ENCODE assay signal across 16 cellular contexts in the genomic region with DNA sequence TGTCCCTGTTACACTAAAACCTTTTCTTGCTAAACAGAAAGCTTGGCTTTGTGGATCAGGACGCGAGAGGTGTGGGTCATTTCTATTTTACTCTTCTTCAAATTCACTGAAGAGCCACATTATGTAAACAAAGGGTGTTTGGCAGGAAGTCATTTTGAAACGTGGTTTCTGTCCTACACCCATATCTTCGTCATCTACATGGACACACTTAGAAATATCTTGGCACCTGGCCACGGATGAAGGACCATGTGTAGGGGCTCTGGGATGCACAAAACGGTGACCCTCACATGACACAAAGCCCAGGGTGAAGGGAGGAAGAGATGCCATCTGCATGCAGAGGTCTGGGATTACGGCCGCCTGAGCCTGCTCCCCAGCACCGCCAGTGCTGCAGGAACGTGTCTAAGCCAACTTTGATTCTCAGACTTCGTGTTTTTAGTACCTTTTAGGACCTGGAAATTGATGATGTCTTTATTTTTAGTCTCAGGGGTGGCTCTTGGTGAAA.
DNase-seq lines count a peak whose midpoint lies in the region; ATAC-seq, FAIRE-seq and TF ChIP-seq lines count a peak whose summit lies in the region.
"Had no signal": no experiment of that assay in that cellular context is flagged by ENCODE, and none has a peak within 500 bp of the region (broad histone marks: within the 10 kb centered on the region; RNA-seq: fewer than 3 reads in every experiment).

No MANE protein-coding gene starts in this region.

- H3K27me3 ChIP-seq in breast epithelium (no peaks in the 10 kb centered on the region), bronchial epithelial cell (ENCODE audit: control insufficient read depth, insufficient read depth, low read length) (no peaks in the 10 kb centered on the region), transverse colon (no peaks in the 10 kb centered on the region)

- POLR2A ChIA-PET in MCF 10A (lab: Yijun Ruan, JAX): interaction anchor here (0.7 to 1.9 kb wide), 9 partner anchors 7 to 407 kb away, joined by 3 to 12 read pairs (median 5); no protein-coding TSS in a partner anchor
- POLR2A ChIA-PET in RWPE1 (lab: Yijun Ruan, JAX; ENCODE audit: low non-redundant PET): no interaction called here

- H3K9me3 ChIP-seq in breast epithelium (no peaks in the 10 kb centered on the region), transverse colon (no peaks in the 10 kb centered on the region)
- H3K9me3 ChIP-seq: mucosa of descending colon, psoas muscle had no signal

- DNase-seq in MCF 10A (ENCODE audit: unreplicated experiment): peak; percentile 41
- no peak for DNase-seq in breast epithelium (ENCODE audit: low spot score in 2 of 2)
- DNase-seq in RWPE1 (ENCODE audit: low spot score): no peak
- DNase-seq in bronchial epithelial cell (ENCODE audit: low read depth): peak; percentile 23
- peak; percentile 5 for DNase-seq in transverse colon
- DNase-seq in activated effector memory CD4-positive, alpha-beta T cell treated with anti-CD3 and anti-CD28 coated beads, Interleukin-2, amount 50 U/mL, for 16 hours: no peak
- no peak for DNase-seq in G401 (ENCODE audit: low spot score)
- DNase-seq: activated B cell treated with CpG ODN at 0.5 μM for 24 hours; activated gamma-delta T cell; Karpas-422; NCI-H446 treated with DMSO at 0.1 percent for 48 hours; stimulated activated naive B cell treated with anti-CD40 and anti-IgM and Interleukin-4, amounts not matched to agents 10 μg/mL and 1 μg/mL and 100 μg/mL, for 72 hours had no signal

- H3K4me1 Mint-ChIP-seq in MCF 10A (ENCODE audit: insufficient read depth, unreplicated experiment): peaks cover 28% of the 10 kb centered on the region

- no peak for FAIRE-seq in bronchial epithelial cell (lab: Jason Lieb, UNC)

- TF ChIP-seq CTCF in MCF 10A (IDR thresholded peaks at IDR 0.05; ENCODE audit: unreplicated experiment): no peak
- TF ChIP-seq CTCF in breast epithelium (IDR thresholded peaks at IDR 0.05): no peak
- TF ChIP-seq CTCF in RWPE1 (conservative IDR thresholded peaks at IDR 0.05; ENCODE audit: low read depth): no peak
- no peak for TF ChIP-seq CTCF in bronchial epithelial cell (IDR thresholded peaks at IDR 0.05; ENCODE audit: insufficient read depth, low read length, severe bottlenecking)
- no peak for TF ChIP-seq CTCF in transverse colon (IDR thresholded peaks at IDR 0.05)

- TF ChIP-seq POLR2A in breast epithelium (IDR thresholded peaks at IDR 0.05): no peak
- no peak for TF ChIP-seq POLR2A in transverse colon (IDR thresholded peaks at IDR 0.05)

- H3K36me3 Mint-ChIP-seq in MCF 10A (ENCODE audit: insufficient read depth, unreplicated experiment): peaks cover 9% of the 10 kb centered on the region

- no peaks in the 10 kb centered on the region for H3K9me3 Mint-ChIP-seq in MCF 10A (ENCODE audit: unreplicated experiment)
- H3K9me3 Mint-ChIP-seq: activated B cell treated with CpG ODN at 0.5 μM for 24 hours had no signal

- no peaks in the 10 kb centered on the region for H3K27me3 Mint-ChIP-seq in MCF 10A (ENCODE audit: insufficient read depth, unreplicated experiment)
- H3K27me3 Mint-ChIP-seq: activated B cell treated with CpG ODN at 0.5 μM for 24 hours; stimulated activated naive B cell treated with anti-CD40 and anti-IgM and Interleukin-4, amounts not matched to agents 10 μg/mL and 1 μg/mL and 100 μg/mL, for 72 hours had no signal

- H3K27ac Mint-ChIP-seq in MCF 10A (ENCODE audit: low read depth, unreplicated experiment): peak overlapping the region; percentile 66
- H3K27ac Mint-ChIP-seq: activated B cell treated with CpG ODN at 0.5 μM for 24 hours; stimulated activated naive B cell treated with anti-CD40 and anti-IgM and Interleukin-4, amounts not matched to agents 10 μg/mL and 1 μg/mL and 100 μg/mL, for 72 hours had no signal

- TF ChIP-seq EP300 in transverse colon (IDR thresholded peaks at IDR 0.05; ENCODE audit: low read depth): no peak

- H3K36me3 ChIP-seq in breast epithelium (no peaks in the 10 kb centered on the region), bronchial epithelial cell (ENCODE audit: control insufficient read depth, insufficient read depth, low read length) (peaks cover 5% of the 10 kb centered on the region), transverse colon (no peaks in the 10 kb centered on the region)

- CTCF ChIA-PET in MCF 10A (lab: Yijun Ruan, JAX) (interaction anchor here (0.6 to 1.2 kb wide), 7 partner anchors 23 to 118 kb away, joined by 3 to 5 read pairs (median 3); no protein-coding TSS in a partner anchor), RWPE1 (lab: Yijun Ruan, JAX) (interaction anchor here (0.6 to 1.4 kb wide), 3 partner anchors 23 to 1014 kb away, joined by 3 to 5 read pairs (median 3); no protein-coding TSS in a partner anchor)

- H3K4me1 ChIP-seq in breast epithelium (no peaks in the 10 kb centered on the region), transverse colon (peaks cover 0 to 32% (median 17%) of the 10 kb centered on the region in 4 donors)

- H3K4me3 Mint-ChIP-seq in MCF 10A (ENCODE audit: unreplicated experiment): no peak overlapping the region
- H3K4me3 Mint-ChIP-seq: activated B cell treated with CpG ODN at 0.5 μM for 24 hours; stimulated activated naive B cell treated with anti-CD40 and anti-IgM and Interleukin-4, amounts not matched to agents 10 μg/mL and 1 μg/mL and 100 μg/mL, for 72 hours had no signal

- no TSS peak for BruUV-seq in MCF 10A (replicated peaks; lab: Mats Ljungman, UMichigan)

- in situ Hi-C loops in transverse colon (cut with MboI; ENCODE audit: low pct_ligation_motif_present in 1 of 4, low pct_unique_long_range_greater_than_20kb in 1 of 4, low sequenced_read_pairs in 3 of 4): loop anchor here in 2 of 4 donors (10.0 to 25.0 kb wide), 2 partner anchors 113 to 424 kb away; no protein-coding TSS in a partner anchor
- in situ Hi-C loops in G401 (cut with HindIII; ENCODE audit: low sequenced_read_pairs): no loop called here

- H3K27ac ChIP-seq in breast epithelium: no peak overlapping the region
- peak overlapping the region; percentile 93 for H3K27ac ChIP-seq in RWPE1
- H3K27ac ChIP-seq in transverse colon: peak overlapping the region in 3 of 4 donors; percentile 10 to 43 (median 26)
- H3K27ac ChIP-seq: psoas muscle had no signal

- no peak for ATAC-seq in HG03025 (IDR thresholded peaks at IDR 0.05; ENCODE audit: low FRiP score, unreplicated experiment)
- ATAC-seq: mucosa of descending colon; Right ventricle myocardium inferior; stimulated activated naive B cell treated with anti-CD40 and anti-IgM and Interleukin-4, amounts not matched to agents 10 μg/mL and 1 μg/mL and 100 μg/mL, for 72 hours had no signal

- intact Hi-C loops in MCF 10A (cut with micrococcal nuclease) (no loop called here), breast epithelium (cut with DNase I; ENCODE audit: low total_unique reads) (no loop called here), transverse colon (cut with DNase I; ENCODE audit: low total_unique reads) (loop anchor here (5.0 kb wide), 1 partner anchor 121 kb away; no protein-coding TSS in a partner anchor)

- 66 to 75% methylated on average over 5 to 11 of the region's 11 CpGs for WGBS in transverse colon (ENCODE audit: low coverage in 1 of 2), 2 donors

- H3K4me3 ChIP-seq in breast epithelium (no peak overlapping the region), bronchial epithelial cell (ENCODE audit: low read depth, low read length) (no peak overlapping the region), transverse colon (no peak overlapping the region)
- H3K4me3 ChIP-seq: mucosa of descending colon, psoas muscle had no signal

Comparison
In these comparisons a context has a peak if more than half of its experiments do, and no peak if none do; other contexts are left out.
1. DNase-seq: peak in MCF 10A (single experiment), bronchial epithelial cell (single experiment) and transverse colon (single experiment); none in breast epithelium (0 of 2), RWPE1 (single experiment), activated effector memory CD4-positive, alpha-beta T cell treated with anti-CD3 and anti-CD28 coated beads, Interleukin-2, amount 50 U/mL, for 16 hours (single experiment) and G401 (single experiment).
2. H3K27ac ChIP-seq: peak in RWPE1 (single experiment) and transverse colon (3 of 4); none in breast epithelium (0 of 2).